Comparison of ENCODE assay signal across 1 cellular context in the genomic region with DNA sequence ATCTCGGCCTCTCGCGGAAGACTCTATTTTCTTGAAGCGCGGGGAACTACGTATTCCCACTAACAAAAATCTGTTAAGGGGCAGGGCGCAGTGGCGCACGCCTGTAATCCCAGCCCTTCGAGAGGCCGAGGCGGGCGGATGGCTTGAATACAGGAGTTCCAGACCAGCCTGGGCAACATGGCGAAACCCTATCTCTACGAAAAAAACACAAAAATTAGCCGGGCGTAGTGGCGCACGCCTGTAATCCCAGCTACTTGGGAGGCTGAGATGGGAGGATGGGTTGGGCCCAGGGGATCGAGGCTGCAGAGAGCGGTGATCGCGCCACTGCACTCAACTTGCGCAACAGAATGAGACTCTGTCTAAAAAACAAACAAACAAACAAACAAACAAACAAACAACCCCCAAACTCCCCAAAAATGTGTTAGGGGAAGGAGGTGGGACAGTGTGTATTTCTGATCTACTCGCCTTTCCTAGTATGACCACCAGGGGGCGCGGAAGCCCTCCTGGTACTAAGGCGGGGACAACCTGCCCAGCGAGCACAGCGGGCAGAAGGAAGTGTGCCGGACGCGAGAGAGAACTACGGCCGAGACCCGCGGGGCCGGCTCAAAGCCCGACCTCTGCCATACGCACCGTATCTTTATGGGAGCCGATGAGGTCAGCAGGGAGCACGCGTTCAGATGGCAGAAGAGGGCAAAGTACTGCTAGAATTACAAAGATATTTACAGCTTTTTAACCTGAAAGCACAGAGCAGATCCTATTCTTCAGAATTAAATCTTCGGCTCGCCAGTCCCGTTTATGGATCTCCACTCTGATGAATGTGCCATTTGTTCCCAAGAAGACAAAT.
TF ChIP-seq lines count a peak whose summit lies in the region.

No MANE protein-coding gene starts in this region.

TF ChIP-seq in GM12878, 131 proteins besides CTCF, POLR2A, EP300 and RAD21 (continues in another document):
- TF ChIP-seq ZNF217 (IDR thresholded peaks at IDR 0.05) (no peak), LARP7 (IDR thresholded peaks at IDR 0.05) (no peak), TCF12 (IDR thresholded peaks at IDR 0.05; ENCODE audit: low read depth, low read length) (no peak), ZBED1 (IDR thresholded peaks at IDR 0.05; ENCODE audit: borderline replicate concordance) (no peak), SREBF1 (IDR thresholded peaks at IDR 0.05; ENCODE audit: low read length) (no peak), NBN (IDR thresholded peaks at IDR 0.05) (peak; percentile 60; the same call in 1 of the 2 replicates), NFYA (IDR thresholded peaks at IDR 0.05; ENCODE audit: borderline replicate concordance, low read depth, low read length) (no peak), SMAD5 (IDR thresholded peaks at IDR 0.05; ENCODE audit: low read depth) (no peak), TARDBP (IDR thresholded peaks at IDR 0.05; ENCODE audit: borderline replicate concordance) (no peak), SUPT20H (IDR thresholded peaks at IDR 0.05; ENCODE audit: borderline replicate concordance, control insufficient read depth, low read depth, low read length) (no peak), SREBF2 (IDR thresholded peaks at IDR 0.05; ENCODE audit: low read length) (no peak), IRF4 (IDR thresholded peaks at IDR 0.05; ENCODE audit: low read depth, low read length) (0 out of 2 replicates have a peak, but pooled peaks have one; percentile 32), BHLHE40 (IDR thresholded peaks at IDR 0.05; ENCODE audit: borderline replicate concordance in 1 of 2, low read depth in 2 of 2, low read length in 1 of 2) (peak; percentile 21 to 53; a peak in 2 of 4 replicates), NR2F1 (conservative IDR thresholded peaks at IDR 0.05) (no peak), MTA2 (IDR thresholded peaks at IDR 0.05; ENCODE audit: low read depth) (no peak), IKZF1 (conservative IDR thresholded peaks at IDR 0.05) (0 out of 2 replicates have a peak, but pooled peaks have one; percentile 19), HDGF (IDR thresholded peaks at IDR 0.05) (0 out of 2 replicates have a peak, but pooled peaks have one; percentile 23), ZNF384 (IDR thresholded peaks at IDR 0.05; ENCODE audit: borderline replicate concordance, low read depth, low read length) (no peak), ESRRA (IDR thresholded peaks at IDR 0.05; ENCODE audit: low read length) (0 out of 2 replicates have a peak, but pooled peaks have one; percentile 37), RELA (IDR thresholded peaks at IDR 0.05; ENCODE audit: borderline replicate concordance, partially characterized antibody) (peak; percentile 40), ZNF207 (IDR thresholded peaks at IDR 0.05; ENCODE audit: borderline replicate concordance) (peak; percentile 56; the same call in 1 of the 2 replicates), ATF7 (IDR thresholded peaks at IDR 0.05; ENCODE audit: low read depth) (no peak), TBL1XR1 (IDR thresholded peaks at IDR 0.05; ENCODE audit: low read depth, low read length) (no peak), POLR2AphosphoS2 (IDR thresholded peaks at IDR 0.05; ENCODE audit: low read depth, low read length) (no peak), RB1 (IDR thresholded peaks at IDR 0.05; ENCODE audit: borderline replicate concordance) (peak; percentile 74; the same call in 1 of the 2 replicates), SMAD1 (IDR thresholded peaks at IDR 0.05; ENCODE audit: low read depth, partially characterized antibody) (no peak)
- TF ChIP-seq, protein P1, sequence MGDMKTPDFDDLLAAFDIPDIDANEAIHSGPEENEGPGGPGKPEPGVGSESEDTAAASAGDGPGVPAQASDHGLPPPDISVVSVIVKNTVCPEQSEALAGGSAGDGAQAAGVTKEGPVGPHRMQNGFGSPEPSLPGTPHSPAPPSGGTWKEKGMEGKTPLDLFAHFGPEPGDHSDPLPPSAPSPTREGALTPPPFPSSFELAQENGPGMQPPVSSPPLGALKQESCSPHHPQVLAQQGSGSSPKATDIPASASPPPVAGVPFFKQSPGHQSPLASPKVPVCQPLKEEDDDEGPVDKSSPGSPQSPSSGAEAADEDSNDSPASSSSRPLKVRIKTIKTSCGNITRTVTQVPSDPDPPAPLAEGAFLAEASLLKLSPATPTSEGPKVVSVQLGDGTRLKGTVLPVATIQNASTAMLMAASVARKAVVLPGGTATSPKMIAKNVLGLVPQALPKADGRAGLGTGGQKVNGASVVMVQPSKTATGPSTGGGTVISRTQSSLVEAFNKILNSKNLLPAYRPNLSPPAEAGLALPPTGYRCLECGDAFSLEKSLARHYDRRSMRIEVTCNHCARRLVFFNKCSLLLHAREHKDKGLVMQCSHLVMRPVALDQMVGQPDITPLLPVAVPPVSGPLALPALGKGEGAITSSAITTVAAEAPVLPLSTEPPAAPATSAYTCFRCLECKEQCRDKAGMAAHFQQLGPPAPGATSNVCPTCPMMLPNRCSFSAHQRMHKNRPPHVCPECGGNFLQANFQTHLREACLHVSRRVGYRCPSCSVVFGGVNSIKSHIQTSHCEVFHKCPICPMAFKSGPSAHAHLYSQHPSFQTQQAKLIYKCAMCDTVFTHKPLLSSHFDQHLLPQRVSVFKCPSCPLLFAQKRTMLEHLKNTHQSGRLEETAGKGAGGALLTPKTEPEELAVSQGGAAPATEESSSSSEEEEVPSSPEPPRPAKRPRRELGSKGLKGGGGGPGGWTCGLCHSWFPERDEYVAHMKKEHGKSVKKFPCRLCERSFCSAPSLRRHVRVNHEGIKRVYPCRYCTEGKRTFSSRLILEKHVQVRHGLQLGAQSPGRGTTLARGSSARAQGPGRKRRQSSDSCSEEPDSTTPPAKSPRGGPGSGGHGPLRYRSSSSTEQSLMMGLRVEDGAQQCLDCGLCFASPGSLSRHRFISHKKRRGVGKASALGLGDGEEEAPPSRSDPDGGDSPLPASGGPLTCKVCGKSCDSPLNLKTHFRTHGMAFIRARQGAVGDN (IDR thresholded peaks at IDR 0.05): no peak
- TF ChIP-seq, protein P2, sequence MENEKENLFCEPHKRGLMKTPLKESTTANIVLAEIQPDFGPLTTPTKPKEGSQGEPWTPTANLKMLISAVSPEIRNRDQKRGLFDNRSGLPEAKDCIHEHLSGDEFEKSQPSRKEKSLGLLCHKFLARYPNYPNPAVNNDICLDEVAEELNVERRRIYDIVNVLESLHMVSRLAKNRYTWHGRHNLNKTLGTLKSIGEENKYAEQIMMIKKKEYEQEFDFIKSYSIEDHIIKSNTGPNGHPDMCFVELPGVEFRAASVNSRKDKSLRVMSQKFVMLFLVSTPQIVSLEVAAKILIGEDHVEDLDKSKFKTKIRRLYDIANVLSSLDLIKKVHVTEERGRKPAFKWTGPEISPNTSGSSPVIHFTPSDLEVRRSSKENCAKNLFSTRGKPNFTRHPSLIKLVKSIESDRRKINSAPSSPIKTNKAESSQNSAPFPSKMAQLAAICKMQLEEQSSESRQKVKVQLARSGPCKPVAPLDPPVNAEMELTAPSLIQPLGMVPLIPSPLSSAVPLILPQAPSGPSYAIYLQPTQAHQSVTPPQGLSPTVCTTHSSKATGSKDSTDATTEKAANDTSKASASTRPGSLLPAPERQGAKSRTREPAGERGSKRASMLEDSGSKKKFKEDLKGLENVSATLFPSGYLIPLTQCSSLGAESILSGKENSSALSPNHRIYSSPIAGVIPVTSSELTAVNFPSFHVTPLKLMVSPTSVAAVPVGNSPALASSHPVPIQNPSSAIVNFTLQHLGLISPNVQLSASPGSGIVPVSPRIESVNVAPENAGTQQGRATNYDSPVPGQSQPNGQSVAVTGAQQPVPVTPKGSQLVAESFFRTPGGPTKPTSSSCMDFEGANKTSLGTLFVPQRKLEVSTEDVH (IDR thresholded peaks at IDR 0.05; ENCODE audit: low read depth, partially characterized antibody): no peak
- TF ChIP-seq, protein P3, sequence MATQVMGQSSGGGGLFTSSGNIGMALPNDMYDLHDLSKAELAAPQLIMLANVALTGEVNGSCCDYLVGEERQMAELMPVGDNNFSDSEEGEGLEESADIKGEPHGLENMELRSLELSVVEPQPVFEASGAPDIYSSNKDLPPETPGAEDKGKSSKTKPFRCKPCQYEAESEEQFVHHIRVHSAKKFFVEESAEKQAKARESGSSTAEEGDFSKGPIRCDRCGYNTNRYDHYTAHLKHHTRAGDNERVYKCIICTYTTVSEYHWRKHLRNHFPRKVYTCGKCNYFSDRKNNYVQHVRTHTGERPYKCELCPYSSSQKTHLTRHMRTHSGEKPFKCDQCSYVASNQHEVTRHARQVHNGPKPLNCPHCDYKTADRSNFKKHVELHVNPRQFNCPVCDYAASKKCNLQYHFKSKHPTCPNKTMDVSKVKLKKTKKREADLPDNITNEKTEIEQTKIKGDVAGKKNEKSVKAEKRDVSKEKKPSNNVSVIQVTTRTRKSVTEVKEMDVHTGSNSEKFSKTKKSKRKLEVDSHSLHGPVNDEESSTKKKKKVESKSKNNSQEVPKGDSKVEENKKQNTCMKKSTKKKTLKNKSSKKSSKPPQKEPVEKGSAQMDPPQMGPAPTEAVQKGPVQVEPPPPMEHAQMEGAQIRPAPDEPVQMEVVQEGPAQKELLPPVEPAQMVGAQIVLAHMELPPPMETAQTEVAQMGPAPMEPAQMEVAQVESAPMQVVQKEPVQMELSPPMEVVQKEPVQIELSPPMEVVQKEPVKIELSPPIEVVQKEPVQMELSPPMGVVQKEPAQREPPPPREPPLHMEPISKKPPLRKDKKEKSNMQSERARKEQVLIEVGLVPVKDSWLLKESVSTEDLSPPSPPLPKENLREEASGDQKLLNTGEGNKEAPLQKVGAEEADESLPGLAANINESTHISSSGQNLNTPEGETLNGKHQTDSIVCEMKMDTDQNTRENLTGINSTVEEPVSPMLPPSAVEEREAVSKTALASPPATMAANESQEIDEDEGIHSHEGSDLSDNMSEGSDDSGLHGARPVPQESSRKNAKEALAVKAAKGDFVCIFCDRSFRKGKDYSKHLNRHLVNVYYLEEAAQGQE (IDR thresholded peaks at IDR 0.05; ENCODE audit: low read depth, low read length): no peak
- TF ChIP-seq, protein P4, sequence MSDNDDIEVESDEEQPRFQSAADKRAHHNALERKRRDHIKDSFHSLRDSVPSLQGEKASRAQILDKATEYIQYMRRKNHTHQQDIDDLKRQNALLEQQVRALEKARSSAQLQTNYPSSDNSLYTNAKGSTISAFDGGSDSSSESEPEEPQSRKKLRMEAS (IDR thresholded peaks at IDR 0.05; ENCODE audit: low read depth, low read length): peak; percentile 41; the same call in 1 of the 2 replicates
- TF ChIP-seq, protein P5, sequence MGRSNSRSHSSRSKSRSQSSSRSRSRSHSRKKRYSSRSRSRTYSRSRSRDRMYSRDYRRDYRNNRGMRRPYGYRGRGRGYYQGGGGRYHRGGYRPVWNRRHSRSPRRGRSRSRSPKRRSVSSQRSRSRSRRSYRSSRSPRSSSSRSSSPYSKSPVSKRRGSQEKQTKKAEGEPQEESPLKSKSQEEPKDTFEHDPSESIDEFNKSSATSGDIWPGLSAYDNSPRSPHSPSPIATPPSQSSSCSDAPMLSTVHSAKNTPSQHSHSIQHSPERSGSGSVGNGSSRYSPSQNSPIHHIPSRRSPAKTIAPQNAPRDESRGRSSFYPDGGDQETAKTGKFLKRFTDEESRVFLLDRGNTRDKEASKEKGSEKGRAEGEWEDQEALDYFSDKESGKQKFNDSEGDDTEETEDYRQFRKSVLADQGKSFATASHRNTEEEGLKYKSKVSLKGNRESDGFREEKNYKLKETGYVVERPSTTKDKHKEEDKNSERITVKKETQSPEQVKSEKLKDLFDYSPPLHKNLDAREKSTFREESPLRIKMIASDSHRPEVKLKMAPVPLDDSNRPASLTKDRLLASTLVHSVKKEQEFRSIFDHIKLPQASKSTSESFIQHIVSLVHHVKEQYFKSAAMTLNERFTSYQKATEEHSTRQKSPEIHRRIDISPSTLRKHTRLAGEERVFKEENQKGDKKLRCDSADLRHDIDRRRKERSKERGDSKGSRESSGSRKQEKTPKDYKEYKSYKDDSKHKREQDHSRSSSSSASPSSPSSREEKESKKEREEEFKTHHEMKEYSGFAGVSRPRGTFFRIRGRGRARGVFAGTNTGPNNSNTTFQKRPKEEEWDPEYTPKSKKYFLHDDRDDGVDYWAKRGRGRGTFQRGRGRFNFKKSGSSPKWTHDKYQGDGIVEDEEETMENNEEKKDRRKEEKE (IDR thresholded peaks at IDR 0.05): no peak
- TF ChIP-seq, protein P6, sequence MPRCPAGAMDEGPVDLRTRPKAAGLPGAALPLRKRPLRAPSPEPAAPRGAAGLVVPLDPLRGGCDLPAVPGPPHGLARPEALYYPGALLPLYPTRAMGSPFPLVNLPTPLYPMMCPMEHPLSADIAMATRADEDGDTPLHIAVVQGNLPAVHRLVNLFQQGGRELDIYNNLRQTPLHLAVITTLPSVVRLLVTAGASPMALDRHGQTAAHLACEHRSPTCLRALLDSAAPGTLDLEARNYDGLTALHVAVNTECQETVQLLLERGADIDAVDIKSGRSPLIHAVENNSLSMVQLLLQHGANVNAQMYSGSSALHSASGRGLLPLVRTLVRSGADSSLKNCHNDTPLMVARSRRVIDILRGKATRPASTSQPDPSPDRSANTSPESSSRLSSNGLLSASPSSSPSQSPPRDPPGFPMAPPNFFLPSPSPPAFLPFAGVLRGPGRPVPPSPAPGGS (IDR thresholded peaks at IDR 0.05; ENCODE audit: borderline replicate concordance, insufficient read depth, low read depth, low read length, poor library complexity, severe bottlenecking): no peak
- TF ChIP-seq, protein P7, sequence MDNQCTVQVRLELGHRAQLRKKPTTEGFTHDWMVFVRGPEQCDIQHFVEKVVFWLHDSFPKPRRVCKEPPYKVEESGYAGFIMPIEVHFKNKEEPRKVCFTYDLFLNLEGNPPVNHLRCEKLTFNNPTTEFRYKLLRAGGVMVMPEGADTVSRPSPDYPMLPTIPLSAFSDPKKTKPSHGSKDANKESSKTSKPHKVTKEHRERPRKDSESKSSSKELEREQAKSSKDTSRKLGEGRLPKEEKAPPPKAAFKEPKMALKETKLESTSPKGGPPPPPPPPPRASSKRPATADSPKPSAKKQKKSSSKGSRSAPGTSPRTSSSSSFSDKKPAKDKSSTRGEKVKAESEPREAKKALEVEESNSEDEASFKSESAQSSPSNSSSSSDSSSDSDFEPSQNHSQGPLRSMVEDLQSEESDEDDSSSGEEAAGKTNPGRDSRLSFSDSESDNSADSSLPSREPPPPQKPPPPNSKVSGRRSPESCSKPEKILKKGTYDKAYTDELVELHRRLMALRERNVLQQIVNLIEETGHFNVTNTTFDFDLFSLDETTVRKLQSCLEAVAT (IDR thresholded peaks at IDR 0.05): peak; percentile 97
